In genomic region chr18:79987566-79987965, GRCh38 we compare ENCODE assay signal across 8 cellular contexts. TPM values are rescaled to one million over a fixed set of nuclear protein-coding genes. Genes with fewer than 3 reads are reported as not detected.
DNase-seq lines count a peak whose midpoint lies in the region; ATAC-seq and TF ChIP-seq lines count a peak whose summit lies in the region.

No MANE protein-coding gene starts in this region.

- no peaks in the 10 kb centered on the region for H3K36me3 ChIP-seq in body of pancreas (replicated peaks in 1 of 2; ENCODE audit: insufficient read depth in 1 of 2, low read depth in 2 of 2)
- no peaks in the 10 kb centered on the region for H3K36me3 ChIP-seq in aorta (ENCODE audit: control insufficient read depth in 1 of 2, insufficient read depth in 2 of 2, low read length in 1 of 2)

- no peak for DNase-seq in stimulated activated naive CD8-positive, alpha-beta T cell treated with anti-CD3 and anti-CD28 coated beads, Interleukin-15, Interleukin-2, amounts not matched to agents 100 U/mL and 50 U/mL, for 24 hours
- no peak for DNase-seq in body of pancreas
- no peak for DNase-seq in memory B cell (ENCODE audit: low spot score in 2 of 2)
- DNase-seq in aorta, result no peak
- DNase-seq in AML-193 (lab: John Stamatoyannopoulos, UW), result no peak
- DNase-seq in NCI-H2029 treated with DMSO at 0.1 percent for 48 hours (lab: John Stamatoyannopoulos, UW), result no peak

- H3K27me3 Mint-ChIP-seq in stimulated activated naive CD8-positive, alpha-beta T cell treated with anti-CD3 and anti-CD28 coated beads, Interleukin-15, Interleukin-2, amounts not matched to agents 100 ng/mL and 50 ng/mL, for 24 hours, result no peaks in the 10 kb centered on the region
- H3K27me3 Mint-ChIP-seq in memory B cell, result no peaks in the 10 kb centered on the region

- no peak for TF ChIP-seq POLR2A in body of pancreas (IDR thresholded peaks at IDR 0.05)
- TF ChIP-seq POLR2A in GM18505 (IDR thresholded peaks at IDR 0.05; ENCODE audit: borderline replicate concordance, extremely low read depth, insufficient read depth, insufficient read length), result no peak

- H3K9me3 ChIP-seq in body of pancreas (no peaks in the 10 kb centered on the region), aorta (ENCODE audit: control insufficient read depth, low read length) (no peaks in the 10 kb centered on the region)

- no peak for ATAC-seq in stimulated activated naive CD8-positive, alpha-beta T cell treated with anti-CD3 and anti-CD28 coated beads, Interleukin-15, Interleukin-2, amounts not matched to agents 100 U/mL and 50 U/mL, for 24 hours
- no peak for ATAC-seq in body of pancreas
- no peak for ATAC-seq in memory B cell (ENCODE audit: low read depth)
- ATAC-seq in aorta (ENCODE audit: low FRiP score), result no peak
- ATAC-seq in GM18505 (IDR thresholded peaks at IDR 0.05; ENCODE audit: unreplicated experiment), result no peak

- WGBS in body of pancreas, 2 donors, result 0 to 3% methylated on average over 6 of the region's 6 CpGs
- 0% methylated on average over 6 of the region's 6 CpGs for WGBS in aorta, 2 donors

- TF ChIP-seq CTCF in body of pancreas (IDR thresholded peaks at IDR 0.05), result no peak

- peak overlapping the region; percentile 74 for H3K27ac Mint-ChIP-seq in stimulated activated naive CD8-positive, alpha-beta T cell treated with anti-CD3 and anti-CD28 coated beads, Interleukin-15, Interleukin-2, amounts not matched to agents 100 ng/mL and 50 ng/mL, for 24 hours
- H3K27ac Mint-ChIP-seq in memory B cell, result peak overlapping the region; percentile 95

- H3K4me3 ChIP-seq in body of pancreas (peak overlapping the region; percentile 90 to 92), aorta (ENCODE audit: low read length in 2 of 2) (peak overlapping the region; percentile 61 to 69)

- no peaks in the 10 kb centered on the region for H3K27me3 ChIP-seq in body of pancreas
- no peaks in the 10 kb centered on the region for H3K27me3 ChIP-seq in aorta (ENCODE audit: control insufficient read depth in 1 of 2, insufficient read depth in 2 of 2, low read length in 1 of 2)

- peaks cover 48% of the 10 kb centered on the region for H3K4me1 Mint-ChIP-seq in stimulated activated naive CD8-positive, alpha-beta T cell treated with anti-CD3 and anti-CD28 coated beads, Interleukin-15, Interleukin-2, amounts not matched to agents 100 ng/mL and 50 ng/mL, for 24 hours (ENCODE audit: low read depth)
- peaks cover 17% of the 10 kb centered on the region for H3K4me1 Mint-ChIP-seq in memory B cell

- H3K27ac ChIP-seq in body of pancreas (peak overlapping the region in 3 of 4 donors; percentile 94 to 98 (median 98)), aorta (ENCODE audit: low read depth in 1 of 2, low read length in 2 of 2) (no peak overlapping the region)

- H3K9me3 Mint-ChIP-seq in stimulated activated naive CD8-positive, alpha-beta T cell treated with anti-CD3 and anti-CD28 coated beads, Interleukin-15, Interleukin-2, amounts not matched to agents 100 ng/mL and 50 ng/mL, for 24 hours, result no peaks in the 10 kb centered on the region
- no peaks in the 10 kb centered on the region for H3K9me3 Mint-ChIP-seq in memory B cell

- H3K4me3 Mint-ChIP-seq in stimulated activated naive CD8-positive, alpha-beta T cell treated with anti-CD3 and anti-CD28 coated beads, Interleukin-15, Interleukin-2, amounts not matched to agents 100 ng/mL and 50 ng/mL, for 24 hours, result peak overlapping the region; percentile 96
- H3K4me3 Mint-ChIP-seq in memory B cell, result peak overlapping the region; percentile 93

- H3K4me1 ChIP-seq in body of pancreas (peaks cover 37% of the 10 kb centered on the region), aorta (ENCODE audit: control insufficient read depth in 1 of 2, insufficient read depth in 2 of 2, low read length in 2 of 2) (no peaks in the 10 kb centered on the region)

- intact Hi-C loops in body of pancreas (cut with DNase I) (loop anchor here (10.0 kb wide), 1 partner anchor 53 kb away; no protein-coding TSS in a partner anchor), aorta (cut with DNase I) (loop anchor here (5.0 to 10.0 kb wide), 4 partner anchors 35 to 120 kb away; partner anchors contain the start of genes ADNP2 (in 2 of the 2), RBFA (in 1 of the 2) and SLC66A2 (in 1 of the 2))

- peaks cover 37% of the 10 kb centered on the region for H3K36me3 Mint-ChIP-seq in stimulated activated naive CD8-positive, alpha-beta T cell treated with anti-CD3 and anti-CD28 coated beads, Interleukin-15, Interleukin-2, amounts not matched to agents 100 ng/mL and 50 ng/mL, for 24 hours (ENCODE audit: low read depth)
- peaks cover 6% of the 10 kb centered on the region for H3K36me3 Mint-ChIP-seq in memory B cell

RNA-seq across cellular contexts. Expression of gene TXNL4A, which starts 0.8 kb away (rescaled TPM):
- total RNA-seq in body of pancreas (10 to 100 TPM; 11.2 to 13.5 TPM), aorta (10 to 100 TPM; 71.7 to 72.0 TPM)
- polyA plus RNA-seq in aorta, result 100 to 1,000 TPM in 1 of 2 donors, 10 to 100 TPM in 1; 69.5 to 109 TPM

RNA-seq across cellular contexts. Expression of gene HSBP1L1, which starts 23.1 kb away (rescaled TPM):
- total RNA-seq in body of pancreas (10 to 100 TPM; 14.8 to 22.1 TPM), aorta (10 to 100 TPM in 1 of 2 donors, 1 to 10 TPM in 1; 7.9 to 13.0 TPM)
- polyA plus RNA-seq in aorta, result 10 to 100 TPM in 1 of 2 donors, 1 to 10 TPM in 1; 5.1 to 11.3 TPM

RNA-seq across cellular contexts. Expression of gene SLC66A2, which starts 36.1 kb away (rescaled TPM):
- total RNA-seq in body of pancreas (10 to 100 TPM; 30.4 to 50.8 TPM), aorta (10 to 100 TPM; 40.1 to 47.7 TPM)
- polyA plus RNA-seq in aorta, result 10 to 100 TPM; 12.9 to 48.8 TPM

RNA-seq across cellular contexts. Expression of gene RBFA, which starts 46.7 kb away (rescaled TPM):
- total RNA-seq in body of pancreas (10 to 100 TPM in 1 of 2 donors, 1 to 10 TPM in 1; 9.9 to 16.6 TPM), aorta (10 to 100 TPM; 18.1 to 22.8 TPM)
- 10 to 100 TPM; 22.2 to 32.6 TPM for polyA plus RNA-seq in aorta

Comparison
In these comparisons a context has a peak if more than half of its experiments do, and no peak if none do; other contexts are left out.
1. H3K27ac ChIP-seq: peak in body of pancreas (3 of 4); none in aorta (0 of 2).
2. RNA of gene TXNL4A, which starts 0.8 kb away (total RNA-seq): 71.7 to 72.0 TPM in aorta; 11.2 to 13.5 TPM in body of pancreas; every median in the first group is over 4 times any median in the second.